Comparison of ENCODE assay signal across 8 cellular contexts in the genomic region with DNA sequence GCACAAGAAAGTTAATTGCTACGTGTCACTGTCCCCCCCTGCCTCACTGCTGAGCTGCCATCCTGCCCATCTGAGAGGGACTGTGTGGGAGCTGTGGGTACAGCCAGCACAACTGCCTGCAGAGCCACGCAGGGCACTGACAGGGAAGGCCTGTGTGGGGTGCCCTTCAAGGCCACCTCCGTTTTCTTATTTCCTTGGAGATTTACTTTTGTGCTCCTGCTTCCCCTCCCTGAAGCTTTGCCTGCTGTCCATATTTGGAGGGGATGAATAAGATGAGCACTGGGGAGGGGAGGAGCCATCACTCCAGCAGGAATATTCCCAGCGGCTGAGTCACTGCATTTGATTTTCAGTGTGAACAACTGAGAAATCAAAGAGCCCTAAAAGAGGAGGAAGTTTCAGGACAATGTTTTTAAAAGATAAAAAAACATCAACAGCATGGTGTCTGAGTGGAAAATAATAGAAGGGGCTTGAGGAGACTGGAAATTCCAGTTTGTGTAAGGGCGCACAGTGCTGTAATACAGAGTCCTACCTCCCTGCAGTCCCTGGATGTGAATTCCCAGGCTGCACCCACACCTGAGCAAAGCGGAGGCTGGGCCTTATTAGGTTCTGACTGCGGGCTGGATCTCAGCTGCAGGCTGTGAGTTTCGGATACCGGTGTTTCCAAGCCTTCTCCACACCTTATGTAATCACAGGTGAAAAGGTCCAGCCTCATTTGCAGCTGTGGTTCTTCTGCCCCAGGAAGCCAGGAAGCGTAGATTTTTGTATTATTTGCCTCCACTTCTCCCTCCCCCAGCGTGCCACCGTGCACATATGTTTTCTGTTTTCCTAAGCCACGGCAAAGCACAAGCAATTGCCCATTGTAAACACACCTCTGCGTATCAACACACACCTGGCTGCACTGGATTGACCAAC.
A peak's percentile ranks its signal among the peaks of the same experiment; 100 is the strongest.
DNase-seq lines count a peak whose midpoint lies in the region; ATAC-seq, FAIRE-seq and TF ChIP-seq lines count a peak whose summit lies in the region.

No MANE protein-coding gene starts in this region.

- peak overlapping the region; percentile 53 for H3K4me2 ChIP-seq in A549

- no peak overlapping the region for H3K4me3 ChIP-seq in A549
- no peak overlapping the region for H3K4me3 ChIP-seq in subcutaneous abdominal adipose tissue (ENCODE audit: low read depth in 1 of 5, low read length in 5 of 5)

- peak overlapping the region; percentile 33 to 60; a peak in 4 of 6 replicates for H3K27ac ChIP-seq in A549
- H3K27ac ChIP-seq in subcutaneous abdominal adipose tissue (ENCODE audit: low read depth, low read length), result peak overlapping the region; percentile 26

- H3K27ac Mint-ChIP-seq in WTC11 (peak overlapping the region; percentile 58), nephron progenitor cell (no peak overlapping the region)

- no peak for TF ChIP-seq RAD21 in A549 (conservative IDR thresholded peaks at IDR 0.05 in 1 of 2, IDR thresholded peaks at IDR 0.05 in 1 of 2)

- H3K9me3 Mint-ChIP-seq in WTC11 (no peaks in the 10 kb centered on the region), nephron progenitor cell (peaks cover 3% of the 10 kb centered on the region)

- POLR2A ChIA-PET in A549 (lab: Yijun Ruan, JAX), result no interaction called here
- POLR2A ChIA-PET in WTC11 (lab: Charles Lee), result no interaction called here

- H3K9me3 ChIP-seq in A549 (no peaks in the 10 kb centered on the region), subcutaneous abdominal adipose tissue (ENCODE audit: control insufficient read depth in 5 of 5, low read length in 5 of 5) (no peaks in the 10 kb centered on the region)

- H3K4me1 ChIP-seq in A549, result peaks cover 35% of the 10 kb centered on the region
- H3K4me1 ChIP-seq in subcutaneous abdominal adipose tissue (ENCODE audit: control insufficient read depth in 5 of 5, insufficient read depth in 5 of 5, low read length in 5 of 5), result peaks cover 6 to 57% (median 26%) of the 10 kb centered on the region in 5 donors

- no peak overlapping the region for H3K9ac ChIP-seq in subcutaneous abdominal adipose tissue (ENCODE audit: low read length in 5 of 5)

- no peak overlapping the region for H3K4me3 Mint-ChIP-seq in WTC11
- H3K4me3 Mint-ChIP-seq in nephron progenitor cell, result no peak overlapping the region

- TF ChIP-seq CTCF in A549 (IDR thresholded peaks at IDR 0.05), result no peak
- TF ChIP-seq CTCF in WTC11 (IDR thresholded peaks at IDR 0.05), result no peak
- no peak for TF ChIP-seq CTCF in nephron progenitor cell (IDR thresholded peaks at IDR 0.05)

- H3K4me1 Mint-ChIP-seq in WTC11, result peaks cover 28% of the 10 kb centered on the region
- H3K4me1 Mint-ChIP-seq in nephron progenitor cell, result peaks cover 30% of the 10 kb centered on the region

- TF ChIP-seq POLR2A in A549 (IDR thresholded peaks at IDR 0.05; ENCODE audit: low read length), result no peak

- no peak for TF ChIP-seq EP300 in A549 (IDR thresholded peaks at IDR 0.05)

- no peak for FAIRE-seq in A549 (lab: Jason Lieb, UNC)

- peaks cover 0 to 3% (median 0%) of the 10 kb centered on the region in 5 donors for H3K36me3 ChIP-seq in subcutaneous abdominal adipose tissue (ENCODE audit: control insufficient read depth in 5 of 5, insufficient read depth in 5 of 5, low read length in 5 of 5)

- H3K36me3 Mint-ChIP-seq in WTC11, result no peaks in the 10 kb centered on the region; the same call in 1 of the 2 replicates
- peaks cover 35% of the 10 kb centered on the region for H3K36me3 Mint-ChIP-seq in nephron progenitor cell (ENCODE audit: low read depth)

- H3K27me3 Mint-ChIP-seq in WTC11 (ENCODE audit: low read depth) (no peaks in the 10 kb centered on the region), nephron progenitor cell (ENCODE audit: low read depth, poor library complexity) (no peaks in the 10 kb centered on the region)

- CTCF ChIA-PET in A549 (lab: Yijun Ruan, JAX) (interaction anchor here (0.6 to 1.0 kb wide), 2 partner anchors 15 to 83 kb away, joined by 3 read pairs; no protein-coding TSS in a partner anchor), WTC11 (lab: Charles Lee) (interaction anchor here (1.0 to 1.5 kb wide), 2 partner anchors 14 to 155 kb away, joined by 3 to 5 read pairs; no protein-coding TSS in a partner anchor)

- WGBS in A549 (ENCODE audit: missing lambda C conversion rate), result 58% methylated on average over 14 of the region's 14 CpGs

- ATAC-seq in A549, result peak; percentile 89 to 91
- ATAC-seq in WTC11, result peak; percentile 69
- ATAC-seq in GM18520 (IDR thresholded peaks at IDR 0.05; ENCODE audit: unreplicated experiment), result no peak
- ATAC-seq in GM19455 (IDR thresholded peaks at IDR 0.05; ENCODE audit: unreplicated experiment), result no peak

- DNase-seq in A549 (ENCODE audit: low read depth in 1 of 2, low spot score in 1 of 2) (peak; percentile 43 to 50), HT1080 (ENCODE audit: low read depth) (peak; percentile 89), WTC11 (ENCODE audit: low spot score) (no peak), hepatic stellate cell (ENCODE audit: low spot score) (peak; percentile 89), nephron progenitor cell (no peak)

- no peaks in the 10 kb centered on the region for H3K27me3 ChIP-seq in subcutaneous abdominal adipose tissue (ENCODE audit: control insufficient read depth in 5 of 5, insufficient read depth in 4 of 5, low read length in 5 of 5)

TF ChIP-seq in A549, 52 proteins besides CTCF, POLR2A, EP300 and RAD21:
- TF ChIP-seq, protein P1, sequence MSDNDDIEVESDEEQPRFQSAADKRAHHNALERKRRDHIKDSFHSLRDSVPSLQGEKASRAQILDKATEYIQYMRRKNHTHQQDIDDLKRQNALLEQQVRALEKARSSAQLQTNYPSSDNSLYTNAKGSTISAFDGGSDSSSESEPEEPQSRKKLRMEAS (IDR thresholded peaks at IDR 0.05), result no peak
- TF ChIP-seq NPAS2 (CRISPR knock-in tag; IDR thresholded peaks at IDR 0.05; ENCODE audit: borderline replicate concordance) (no peak), KDM5A (IDR thresholded peaks at IDR 0.05) (no peak), NR3C1 (IDR thresholded peaks at IDR 0.05) (no peak), ZNF302 (CRISPR knock-in tag; IDR thresholded peaks at IDR 0.05) (no peak)

TF ChIP-seq in WTC11, 78 proteins besides CTCF, POLR2A, EP300 and RAD21 (continues in another document):
- TF ChIP-seq, protein P2, sequence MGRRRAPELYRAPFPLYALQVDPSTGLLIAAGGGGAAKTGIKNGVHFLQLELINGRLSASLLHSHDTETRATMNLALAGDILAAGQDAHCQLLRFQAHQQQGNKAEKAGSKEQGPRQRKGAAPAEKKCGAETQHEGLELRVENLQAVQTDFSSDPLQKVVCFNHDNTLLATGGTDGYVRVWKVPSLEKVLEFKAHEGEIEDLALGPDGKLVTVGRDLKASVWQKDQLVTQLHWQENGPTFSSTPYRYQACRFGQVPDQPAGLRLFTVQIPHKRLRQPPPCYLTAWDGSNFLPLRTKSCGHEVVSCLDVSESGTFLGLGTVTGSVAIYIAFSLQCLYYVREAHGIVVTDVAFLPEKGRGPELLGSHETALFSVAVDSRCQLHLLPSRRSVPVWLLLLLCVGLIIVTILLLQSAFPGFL (CRISPR knock-in tag; IDR thresholded peaks at IDR 0.05; ENCODE audit: borderline replicate concordance), result no peak
- no peak for TF ChIP-seq ELF4 (CRISPR knock-in tag; IDR thresholded peaks at IDR 0.05; ENCODE audit: low read depth)
- no peak for TF ChIP-seq KAT7 (CRISPR knock-in tag; IDR thresholded peaks at IDR 0.05; ENCODE audit: borderline replicate concordance)
- no peak for TF ChIP-seq GTF2I (CRISPR knock-in tag; conservative IDR thresholded peaks at IDR 0.05)
- TF ChIP-seq, protein P3, sequence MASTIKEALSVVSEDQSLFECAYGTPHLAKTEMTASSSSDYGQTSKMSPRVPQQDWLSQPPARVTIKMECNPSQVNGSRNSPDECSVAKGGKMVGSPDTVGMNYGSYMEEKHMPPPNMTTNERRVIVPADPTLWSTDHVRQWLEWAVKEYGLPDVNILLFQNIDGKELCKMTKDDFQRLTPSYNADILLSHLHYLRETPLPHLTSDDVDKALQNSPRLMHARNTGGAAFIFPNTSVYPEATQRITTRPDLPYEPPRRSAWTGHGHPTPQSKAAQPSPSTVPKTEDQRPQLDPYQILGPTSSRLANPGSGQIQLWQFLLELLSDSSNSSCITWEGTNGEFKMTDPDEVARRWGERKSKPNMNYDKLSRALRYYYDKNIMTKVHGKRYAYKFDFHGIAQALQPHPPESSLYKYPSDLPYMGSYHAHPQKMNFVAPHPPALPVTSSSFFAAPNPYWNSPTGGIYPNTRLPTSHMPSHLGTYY (CRISPR knock-in tag; IDR thresholded peaks at IDR 0.05), result no peak
- TF ChIP-seq, protein P4, sequence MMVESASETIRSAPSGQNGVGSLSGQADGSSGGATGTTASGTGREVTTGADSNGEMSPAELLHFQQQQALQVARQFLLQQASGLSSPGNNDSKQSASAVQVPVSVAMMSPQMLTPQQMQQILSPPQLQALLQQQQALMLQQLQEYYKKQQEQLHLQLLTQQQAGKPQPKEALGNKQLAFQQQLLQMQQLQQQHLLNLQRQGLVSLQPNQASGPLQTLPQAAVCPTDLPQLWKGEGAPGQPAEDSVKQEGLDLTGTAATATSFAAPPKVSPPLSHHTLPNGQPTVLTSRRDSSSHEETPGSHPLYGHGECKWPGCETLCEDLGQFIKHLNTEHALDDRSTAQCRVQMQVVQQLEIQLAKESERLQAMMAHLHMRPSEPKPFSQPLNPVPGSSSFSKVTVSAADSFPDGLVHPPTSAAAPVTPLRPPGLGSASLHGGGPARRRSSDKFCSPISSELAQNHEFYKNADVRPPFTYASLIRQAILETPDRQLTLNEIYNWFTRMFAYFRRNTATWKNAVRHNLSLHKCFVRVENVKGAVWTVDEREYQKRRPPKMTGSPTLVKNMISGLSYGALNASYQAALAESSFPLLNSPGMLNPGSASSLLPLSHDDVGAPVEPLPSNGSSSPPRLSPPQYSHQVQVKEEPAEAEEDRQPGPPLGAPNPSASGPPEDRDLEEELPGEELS (CRISPR knock-in tag; IDR thresholded peaks at IDR 0.05), result no peak
- no peak for TF ChIP-seq SMAD3 (CRISPR knock-in tag; IDR thresholded peaks at IDR 0.05; ENCODE audit: borderline replicate concordance)
- TF ChIP-seq, protein P5, sequence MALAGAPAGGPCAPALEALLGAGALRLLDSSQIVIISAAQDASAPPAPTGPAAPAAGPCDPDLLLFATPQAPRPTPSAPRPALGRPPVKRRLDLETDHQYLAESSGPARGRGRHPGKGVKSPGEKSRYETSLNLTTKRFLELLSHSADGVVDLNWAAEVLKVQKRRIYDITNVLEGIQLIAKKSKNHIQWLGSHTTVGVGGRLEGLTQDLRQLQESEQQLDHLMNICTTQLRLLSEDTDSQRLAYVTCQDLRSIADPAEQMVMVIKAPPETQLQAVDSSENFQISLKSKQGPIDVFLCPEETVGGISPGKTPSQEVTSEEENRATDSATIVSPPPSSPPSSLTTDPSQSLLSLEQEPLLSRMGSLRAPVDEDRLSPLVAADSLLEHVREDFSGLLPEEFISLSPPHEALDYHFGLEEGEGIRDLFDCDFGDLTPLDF (CRISPR knock-in tag; IDR thresholded peaks at IDR 0.05), result no peak
- TF ChIP-seq, protein P6, sequence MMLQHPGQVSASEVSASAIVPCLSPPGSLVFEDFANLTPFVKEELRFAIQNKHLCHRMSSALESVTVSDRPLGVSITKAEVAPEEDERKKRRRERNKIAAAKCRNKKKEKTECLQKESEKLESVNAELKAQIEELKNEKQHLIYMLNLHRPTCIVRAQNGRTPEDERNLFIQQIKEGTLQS (CRISPR knock-in tag; conservative IDR thresholded peaks at IDR 0.05), result no peak
- TF ChIP-seq ZNF219 (CRISPR knock-in tag; IDR thresholded peaks at IDR 0.05; ENCODE audit: borderline replicate concordance), result no peak

Comparison
In these comparisons a context has a peak if more than half of its experiments do, and no peak if none do; other contexts are left out.
1. ATAC-seq: peak in A549 (2 of 2) and WTC11 (single experiment); none in GM18520 (single experiment) and GM19455 (single experiment).
2. DNase-seq: peak in A549 (2 of 2), HT1080 (single experiment) and hepatic stellate cell (single experiment); none in WTC11 (single experiment) and nephron progenitor cell (single experiment).